ENCODE assay signal across 1 cellular context in genomic region chr3:127680146-127680661, GRCh38.
TF ChIP-seq lines count a peak whose summit lies in the region.

No MANE protein-coding gene starts in this region.

TF ChIP-seq in WTC11, 78 proteins besides CTCF, POLR2A, EP300 and RAD21 (continued from another document):
- TF ChIP-seq ARID4B (CRISPR knock-in tag; IDR thresholded peaks at IDR 0.05; ENCODE audit: borderline replicate concordance), result no peak
- no peak for TF ChIP-seq MLX (CRISPR knock-in tag; IDR thresholded peaks at IDR 0.05)
- TF ChIP-seq EMX1 (CRISPR knock-in tag; IDR thresholded peaks at IDR 0.05), result no peak
- no peak for TF ChIP-seq ZNF532 (CRISPR knock-in tag; IDR thresholded peaks at IDR 0.05; ENCODE audit: borderline replicate concordance)
- no peak for TF ChIP-seq ZNF671 (CRISPR knock-in tag; IDR thresholded peaks at IDR 0.05)
- no peak for TF ChIP-seq SMAD4 (CRISPR knock-in tag; IDR thresholded peaks at IDR 0.05)
